In the genomic region with DNA sequence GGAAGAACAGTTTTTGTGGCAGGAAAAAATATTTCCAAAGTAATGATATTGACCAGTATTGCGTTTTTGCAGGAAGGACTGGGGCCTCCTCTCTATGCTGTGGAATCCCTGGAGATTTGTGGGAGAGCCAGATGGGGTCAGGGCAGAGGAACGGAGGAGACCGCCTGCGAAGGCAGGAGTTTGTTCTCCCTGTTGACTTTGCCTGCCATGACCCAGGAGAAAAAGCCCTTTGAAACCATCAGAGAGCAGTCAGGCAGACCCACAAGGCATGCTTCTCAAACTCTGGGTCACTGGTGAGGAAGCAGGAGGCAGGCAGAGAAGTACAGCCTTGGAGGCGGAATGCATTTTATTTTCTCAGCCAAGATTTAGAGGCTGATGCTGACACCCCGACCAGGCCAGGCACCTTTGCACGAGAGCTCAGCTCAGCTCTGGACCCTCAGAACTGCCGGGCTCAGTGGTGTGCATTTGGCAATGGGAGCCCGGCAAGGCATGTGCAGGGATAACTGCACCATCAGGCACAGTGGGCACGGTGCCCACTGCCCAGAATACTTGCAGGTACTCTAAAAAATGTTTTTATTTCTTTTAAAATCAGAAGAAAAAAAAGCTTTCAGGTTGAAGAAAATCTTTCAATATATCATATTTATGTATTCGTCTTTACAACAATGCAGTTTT, we compare ENCODE assay signal across 26 cellular contexts.
"Had no signal": no experiment of that assay in that cellular context is flagged by ENCODE, and none has a peak within 500 bp of the region (broad histone marks: within the 10 kb centered on the region; RNA-seq: fewer than 3 reads in every experiment).

No MANE protein-coding gene starts in this region.

- H3K27me3 Mint-ChIP-seq: activated naive CD8-positive, alpha-beta T cell treated with anti-CD3 and anti-CD28 coated beads for 36 hours had no signal

- H3K4me1 ChIP-seq: heart right ventricle, lower lobe of right lung had no signal

- H3K9me3 Mint-ChIP-seq: activated B cell treated with CpG ODN at 0.5 μM for 24 hours; activated naive CD8-positive, alpha-beta T cell treated with anti-CD3 and anti-CD28 coated beads for 36 hours; activated T-cell treated with anti-CD3 and anti-CD28 coated beads, Interleukin-2, amount 50 U/mL, for 24 hours; activated T-helper 17 cell treated with anti-CD3 and anti-CD28 coated beads, Interleukin-2, amount 50 U/mL, for 72 hours; central memory CD8-positive, alpha-beta T cell; endodermal cell; naive thymus-derived CD4-positive, alpha-beta T cell; T-helper 1 cell treated with Interleukin-12 subunit alpha and Interleukin-12 subunit beta and Interleukin-4 antibody, amounts not matched to agents 30 μg/mL and 1 μg/mL, for 36 hours had no signal

- ATAC-seq: activated CD4-positive, alpha-beta T cell treated with anti-CD3 and anti-CD28 coated beads for 36 hours; activated T-helper 17 cell treated with anti-CD3 and anti-CD28 coated beads, Interleukin-2, amount 50 U/mL, for 72 hours; left lobe of liver; lower lobe of right lung; naive thymus-derived CD4-positive, alpha-beta T cell; stimulated activated naive CD8-positive, alpha-beta T cell treated with anti-CD3 and anti-CD28 coated beads, Interleukin-15, Interleukin-2, amounts not matched to agents 100 U/mL and 50 U/mL, for 24 hours had no signal

- H3K27ac Mint-ChIP-seq: activated B cell treated with CpG ODN at 0.5 μM for 24 hours; activated CD4-positive, alpha-beta T cell treated with anti-CD3 and anti-CD28 coated beads for 36 hours; activated naive CD8-positive, alpha-beta T cell treated with anti-CD3 and anti-CD28 coated beads for 36 hours; activated T-cell treated with anti-CD3 and anti-CD28 coated beads, Interleukin-2, amount 50 U/mL, for 24 hours; activated T-helper 17 cell treated with anti-CD3 and anti-CD28 coated beads, Interleukin-2, amount 50 U/mL, for 72 hours; endodermal cell; naive thymus-derived CD4-positive, alpha-beta T cell; progenitor cell of endocrine pancreas; T-helper 1 cell treated with Interleukin-12 subunit alpha and Interleukin-12 subunit beta and Interleukin-4 antibody, amounts not matched to agents 30 μg/mL and 1 μg/mL, for 36 hours had no signal

- H3K9me3 ChIP-seq: heart right ventricle, lower lobe of right lung had no signal

- H3K4me3 ChIP-seq: heart right ventricle, lower lobe of right lung had no signal

- FAIRE-seq: astrocyte, kidney had no signal

- H3K27ac ChIP-seq: epithelial cell of prostate, heart right ventricle, lower lobe of right lung had no signal

- H3K36me3 ChIP-seq: heart right ventricle, lower lobe of right lung had no signal

- H3K4me1 Mint-ChIP-seq: activated B cell treated with CpG ODN at 0.5 μM for 24 hours; activated CD4-positive, alpha-beta T cell treated with anti-CD3 and anti-CD28 coated beads for 36 hours; activated naive CD8-positive, alpha-beta T cell treated with anti-CD3 and anti-CD28 coated beads for 36 hours; activated T-helper 17 cell treated with anti-CD3 and anti-CD28 coated beads, Interleukin-2, amount 50 U/mL, for 72 hours; central memory CD8-positive, alpha-beta T cell had no signal

- DNase-seq: activated B cell treated with CpG ODN at 0.5 μM for 24 hours; activated CD4-positive, alpha-beta T cell treated with anti-CD3 and anti-CD28 coated beads for 36 hours; activated CD4-positive, alpha-beta T cell treated with anti-CD3 and anti-CD28 coated beads, Interleukin-2, amount 50 U/mL, for 4 hours; activated CD8-positive, alpha-beta memory T cell treated with anti-CD3 and anti-CD28 coated beads for 24 hours; activated CD8-positive, alpha-beta memory T cell treated with anti-CD3 and anti-CD28 coated beads, Interleukin-2, amount 50 U/mL, for 4 hours; activated naive CD4-positive, alpha-beta T cell; activated naive CD8-positive, alpha-beta T cell treated with anti-CD3 and anti-CD28 coated beads for 36 hours; activated T-cell treated with anti-CD3 and anti-CD28 coated beads, Interleukin-2, amount 50 U/mL, for 24 hours; cortex of kidney; endodermal cell; heart right ventricle; kidney; lower lobe of right lung; mesendoderm; naive thymus-derived CD4-positive, alpha-beta T cell; retina; stimulated activated CD4-positive, alpha-beta T cell treated with anti-CD3 and anti-CD28 coated beads, Interleukin-4, amount 100 ng/mL, for 24 hours; stimulated activated naive CD8-positive, alpha-beta T cell treated with anti-CD3 and anti-CD28 coated beads, Interleukin-15, Interleukin-2, amounts not matched to agents 100 U/mL and 50 U/mL, for 24 hours; T1000 had no signal

- H3K4me3 Mint-ChIP-seq: activated B cell treated with CpG ODN at 0.5 μM for 24 hours; activated CD4-positive, alpha-beta T cell treated with anti-CD3 and anti-CD28 coated beads for 36 hours; activated naive CD8-positive, alpha-beta T cell treated with anti-CD3 and anti-CD28 coated beads for 36 hours; activated T-cell treated with anti-CD3 and anti-CD28 coated beads, Interleukin-2, amount 50 U/mL, for 24 hours; activated T-helper 17 cell treated with anti-CD3 and anti-CD28 coated beads, Interleukin-2, amount 50 U/mL, for 72 hours; central memory CD8-positive, alpha-beta T cell; endodermal cell; naive thymus-derived CD4-positive, alpha-beta T cell; T-helper 1 cell treated with Interleukin-12 subunit alpha and Interleukin-12 subunit beta and Interleukin-4 antibody, amounts not matched to agents 30 μg/mL and 1 μg/mL, for 36 hours had no signal

- H3K36me3 Mint-ChIP-seq: activated naive CD8-positive, alpha-beta T cell treated with anti-CD3 and anti-CD28 coated beads for 36 hours; naive thymus-derived CD4-positive, alpha-beta T cell had no signal
